ENCODE assay signal across 26 cellular contexts in genomic region chr22:30665266-30665665, GRCh38.
"Had no signal": no experiment of that assay in that cellular context is flagged by ENCODE, and none has a peak within 500 bp of the region (broad histone marks: within the 10 kb centered on the region; RNA-seq: fewer than 3 reads in every experiment).

No MANE protein-coding gene starts in this region.

- H3K9me3 ChIP-seq: esophagus muscularis mucosa, heart right ventricle, left ventricle myocardium inferior, psoas muscle, sigmoid colon, tibial nerve had no signal

- H3K9ac ChIP-seq: parathyroid adenoma had no signal

- H3K4me3 ChIP-seq: esophagus muscularis mucosa, heart right ventricle, left ventricle myocardium inferior, psoas muscle, sigmoid colon, smooth muscle cell, tibial nerve had no signal

- H3K4me1 ChIP-seq: foreskin keratinocyte had no signal

- DNase-seq: activated CD4-positive, alpha-beta memory T cell treated with anti-CD3 and anti-CD28 coated beads, Interleukin-2, amount 10 ng/mL, durations not matched to agents 7 days and 5 days; activated CD4-positive, alpha-beta T cell treated with anti-CD3 and anti-CD28 coated beads for 4 hours; activated CD4-positive, CD25-positive, alpha-beta regulatory T cell; activated CD8-positive, alpha-beta memory T cell treated with anti-CD3 and anti-CD28 coated beads, Interleukin-2, amount 50 U/mL, for 48 hours; activated gamma-delta T cell; activated naive CD4-positive, alpha-beta T cell treated with anti-CD3 and anti-CD28 coated beads, Interleukin-2, amount 50 U/mL, for 16 hours; activated T-cell treated with anti-CD3 and anti-CD28 coated beads, Interleukin-2, amount 50 U/mL, for 24 hours; aorta; brain microvascular endothelial cell; cortex of kidney; foreskin keratinocyte; heart right ventricle; left ventricle myocardium inferior; naive B cell; occipital lobe; psoas muscle; sigmoid colon; stimulated activated CD4-positive, alpha-beta T cell treated with anti-CD3 and anti-CD28 coated beads, Interleukin-1b, Interleukin-23, amount 100 ng/mL, for 48 hours; stimulated activated naive B cell treated with anti-CD40 and anti-IgM and Interleukin-4, amounts not matched to agents 10 μg/mL and 1 μg/mL and 100 μg/mL, for 72 hours; T-helper 1 cell had no signal

- ATAC-seq: foreskin keratinocyte; heart right ventricle; psoas muscle; stimulated activated naive B cell treated with anti-CD40 and anti-IgM and Interleukin-4, amounts not matched to agents 10 μg/mL and 1 μg/mL and 100 μg/mL, for 72 hours had no signal

- H3K27me3 ChIP-seq: brain microvascular endothelial cell, esophagus muscularis mucosa, foreskin keratinocyte, sigmoid colon, tibial nerve had no signal

- H2AFZ ChIP-seq: parathyroid adenoma had no signal

- H3K27ac Mint-ChIP-seq: activated CD4-positive, alpha-beta memory T cell treated with anti-CD3 and anti-CD28 coated beads, Interleukin-2, amount 10 ng/mL, durations not matched to agents 7 days and 5 days; activated T-cell treated with anti-CD3 and anti-CD28 coated beads, Interleukin-2, amount 50 U/mL, for 24 hours; stimulated activated naive B cell treated with anti-CD40 and anti-IgM and Interleukin-4, amounts not matched to agents 10 μg/mL and 1 μg/mL and 100 μg/mL, for 72 hours; T-helper 2 cell treated with Interferon-gamma antibody and Interleukin-4, amounts not matched to agents 5 μg/mL and 100 μg/mL, for 36 hours had no signal

- H3K27me3 Mint-ChIP-seq: naive B cell had no signal

- H3K79me2 ChIP-seq: parathyroid adenoma had no signal

- H3K9me3 Mint-ChIP-seq: activated CD4-positive, alpha-beta memory T cell treated with anti-CD3 and anti-CD28 coated beads, Interleukin-2, amount 10 ng/mL, durations not matched to agents 7 days and 5 days; activated T-cell treated with anti-CD3 and anti-CD28 coated beads, Interleukin-2, amount 50 U/mL, for 24 hours; naive B cell; neural crest cell; stimulated activated naive B cell treated with anti-CD40 and anti-IgM and Interleukin-4, amounts not matched to agents 10 μg/mL and 1 μg/mL and 100 μg/mL, for 72 hours; T-helper 2 cell treated with Interferon-gamma antibody and Interleukin-4, amounts not matched to agents 5 μg/mL and 100 μg/mL, for 36 hours had no signal

- H3K4me3 Mint-ChIP-seq: activated CD4-positive, alpha-beta memory T cell treated with anti-CD3 and anti-CD28 coated beads, Interleukin-2, amount 10 ng/mL, durations not matched to agents 7 days and 5 days; activated T-cell treated with anti-CD3 and anti-CD28 coated beads, Interleukin-2, amount 50 U/mL, for 24 hours; stimulated activated naive B cell treated with anti-CD40 and anti-IgM and Interleukin-4, amounts not matched to agents 10 μg/mL and 1 μg/mL and 100 μg/mL, for 72 hours had no signal

- H3K4me2 ChIP-seq: smooth muscle cell had no signal

- H3K27ac ChIP-seq: brain microvascular endothelial cell, esophagus muscularis mucosa, foreskin keratinocyte, heart right ventricle, left ventricle myocardium inferior, parathyroid adenoma, psoas muscle, sigmoid colon, tibial nerve had no signal
